ENCODE assay signal across 13 cellular contexts in the genomic region with DNA sequence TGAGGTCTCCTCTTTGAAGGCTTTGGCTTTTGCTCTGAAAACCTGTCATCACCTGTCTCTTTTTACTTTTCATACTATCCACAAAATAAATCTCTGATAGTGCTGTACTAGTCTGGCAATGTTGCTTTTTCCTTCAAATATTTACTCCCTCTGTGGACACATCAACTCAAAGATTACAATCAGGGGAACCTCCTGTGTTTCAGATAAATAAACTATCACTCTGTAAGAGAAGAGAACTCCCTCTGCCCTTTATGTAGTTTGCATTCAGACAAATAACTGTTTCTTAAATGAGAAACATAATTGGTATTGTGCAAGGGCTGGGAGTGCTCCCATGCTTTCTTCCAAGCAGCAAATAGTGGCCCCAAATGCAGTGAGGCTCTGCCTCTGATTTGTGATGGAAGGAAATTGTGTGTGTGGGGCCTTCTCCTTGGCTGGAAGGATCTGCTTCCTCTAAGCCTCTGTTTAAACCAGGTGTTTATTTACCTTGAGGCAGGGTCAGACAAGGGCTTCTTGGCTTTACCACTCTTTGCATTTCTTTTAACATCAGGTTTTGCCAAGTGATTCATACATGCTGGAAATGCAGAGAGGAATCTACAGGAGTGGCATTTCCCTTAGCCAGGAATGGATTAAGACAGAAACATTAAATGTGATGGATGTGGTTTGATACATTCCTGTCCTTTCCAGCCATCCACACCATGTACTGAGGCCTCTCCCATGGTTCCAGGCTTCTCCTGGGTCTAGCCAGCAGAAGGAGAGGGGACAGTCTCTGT.
A peak's percentile ranks its signal among the peaks of the same experiment; 100 is the strongest.
DNase-seq lines count a peak whose midpoint lies in the region; TF ChIP-seq lines count a peak whose summit lies in the region.
"Had no signal": no experiment of that assay in that cellular context is flagged by ENCODE, and none has a peak within 500 bp of the region (broad histone marks: within the 10 kb centered on the region; RNA-seq: fewer than 3 reads in every experiment).

No MANE protein-coding gene starts in this region.

- H3K27me3 Mint-ChIP-seq in Calu3 (ENCODE audit: unreplicated experiment): no peaks in the 10 kb centered on the region
- peaks cover 0 to 3% of the 10 kb centered on the region in 2 donors for H3K27me3 Mint-ChIP-seq in CD8-positive, alpha-beta memory T cell

- H3K9me3 Mint-ChIP-seq in Calu3 (ENCODE audit: low read depth, unreplicated experiment): no peaks in the 10 kb centered on the region
- no peaks in the 10 kb centered on the region for H3K9me3 Mint-ChIP-seq in CD8-positive, alpha-beta memory T cell
- H3K9me3 Mint-ChIP-seq: neural progenitor cell had no signal

- H2BK12ac ChIP-seq in mesenchymal stem cell (ENCODE audit: low read length in 2 of 2): peak overlapping the region in 1 of 2 experiments; percentile 54

- no peak overlapping the region for H4K8ac ChIP-seq in mesenchymal stem cell (ENCODE audit: low read length)

- TF ChIP-seq CTCF in BJ (IDR thresholded peaks at IDR 0.05; ENCODE audit: insufficient read depth, low read depth, low read length) (no peak), Calu3 (IDR thresholded peaks at IDR 0.05; ENCODE audit: unreplicated experiment) (no peak)

- H3K27me3 ChIP-seq in BJ (ENCODE audit: control insufficient read depth, insufficient read depth, low read length): 0 out of 2 replicates have a peak, but pooled peaks cover 2% of the 10 kb centered on the region
- peaks cover 0 to 37% of the 10 kb centered on the region in 2 experiments for H3K27me3 ChIP-seq in mesenchymal stem cell (ENCODE audit: control insufficient read depth in 1 of 2, insufficient read depth in 1 of 2, low read length in 2 of 2)
- no peaks in the 10 kb centered on the region for H3K27me3 ChIP-seq in CD8-positive, alpha-beta memory T cell (ENCODE audit: insufficient read depth, low read length, poor library complexity, severe bottlenecking)
- H3K27me3 ChIP-seq: neural progenitor cell had no signal

- peak overlapping the region; percentile 31 for H3K27ac ChIP-seq in mesenchymal stem cell (ENCODE audit: low read length, poor library complexity, severe bottlenecking)
- H3K27ac ChIP-seq in CD8-positive, alpha-beta memory T cell (ENCODE audit: low read depth, low read length): no peak overlapping the region
- H3K27ac ChIP-seq: neural progenitor cell, WERI-Rb-1 had no signal

- no peaks in the 10 kb centered on the region for H3K36me3 ChIP-seq in BJ (ENCODE audit: control insufficient read depth, insufficient read depth, low read length)
- no peaks in the 10 kb centered on the region for H3K36me3 ChIP-seq in mesenchymal stem cell (ENCODE audit: control insufficient read depth in 1 of 2, insufficient read depth in 2 of 2, low read depth in 1 of 2, low read length in 2 of 2)
- H3K36me3 ChIP-seq in CD8-positive, alpha-beta memory T cell (ENCODE audit: insufficient read depth, low read length): no peaks in the 10 kb centered on the region
- H3K36me3 ChIP-seq: neural progenitor cell, WERI-Rb-1 had no signal

- no peaks in the 10 kb centered on the region for H3K79me1 ChIP-seq in mesenchymal stem cell (replicated peaks; ENCODE audit: low read length, poor library complexity, severe bottlenecking)

- no peak overlapping the region for H3K4me2 ChIP-seq in mesenchymal stem cell (ENCODE audit: low read length, poor library complexity, severe bottlenecking)
- H3K4me2 ChIP-seq: neural progenitor cell had no signal

- H2BK120ac ChIP-seq in mesenchymal stem cell (ENCODE audit: low read depth, low read length): no peak overlapping the region

- BruUV-seq in Calu3 (replicated peaks; lab: Mats Ljungman, UMichigan): no TSS peak

- DNase-seq in BJ (ENCODE audit: low read depth) (peak; percentile 40), NCI-H226 (peak; percentile 86), dermis blood vessel endothelial cell (peak; percentile 19), mesenchymal stem cell (peak; percentile 50), Calu3 (no peak), GDM1 (lab: John Stamatoyannopoulos, UW) (no peak), RPMI8226 (no peak)
- DNase-seq in CD8-positive, alpha-beta memory T cell: no peak
- DNase-seq: activated T-cell treated with anti-CD3 and anti-CD28 coated beads, Interleukin-2, amount 50 U/mL, for 48 hours; NCI-H1417; stimulated activated CD4-positive, alpha-beta T cell treated with anti-CD3 and anti-CD28 coated beads, Interleukin-4, amount 100 ng/mL, for 24 hours; WERI-Rb-1 had no signal

- peak overlapping the region in 1 of 2 experiments; percentile 26 for H3K4ac ChIP-seq in mesenchymal stem cell (ENCODE audit: low read depth in 1 of 2, low read length in 2 of 2)

- no peak overlapping the region for H3K14ac ChIP-seq in mesenchymal stem cell (ENCODE audit: low read length in 2 of 2)

- H3K27ac Mint-ChIP-seq in Calu3 (ENCODE audit: unreplicated experiment): no peak overlapping the region
- H3K27ac Mint-ChIP-seq in CD8-positive, alpha-beta memory T cell: no peak overlapping the region
- H3K27ac Mint-ChIP-seq: neural progenitor cell had no signal

- H2AK5ac ChIP-seq in mesenchymal stem cell (ENCODE audit: low read length, severe bottlenecking): no peak overlapping the region

- no peak overlapping the region for H4K91ac ChIP-seq in mesenchymal stem cell (ENCODE audit: low read length)

- no peak overlapping the region for H2BK5ac ChIP-seq in mesenchymal stem cell (ENCODE audit: low read depth, low read length, poor library complexity, severe bottlenecking)

- no peak overlapping the region for H3K4me3 ChIP-seq in BJ (ENCODE audit: low read depth, low read length)
- no peak overlapping the region for H3K4me3 ChIP-seq in mesenchymal stem cell (ENCODE audit: insufficient read depth in 1 of 2, low read depth in 1 of 2, low read length in 2 of 2)
- H3K4me3 ChIP-seq in CD8-positive, alpha-beta memory T cell (ENCODE audit: low read length): no peak overlapping the region
- H3K4me3 ChIP-seq: neural progenitor cell had no signal

- intact Hi-C loops in Calu3 (cut with micrococcal nuclease; ENCODE audit: unreplicated experiment): no loop called here

- no peak overlapping the region for H3K9ac ChIP-seq in mesenchymal stem cell (ENCODE audit: low read length)
- H3K9ac ChIP-seq: neural progenitor cell had no signal

- H3K4me1 Mint-ChIP-seq in Calu3 (ENCODE audit: low read depth, unreplicated experiment): peaks cover 10% of the 10 kb centered on the region
- H3K4me1 Mint-ChIP-seq in CD8-positive, alpha-beta memory T cell: no peaks in the 10 kb centered on the region

- no peak overlapping the region for H2BK15ac ChIP-seq in mesenchymal stem cell (ENCODE audit: low read depth, poor library complexity, severe bottlenecking)

- H3K4me1 ChIP-seq in mesenchymal stem cell (ENCODE audit: control insufficient read depth, insufficient read depth, low read depth, low read length): peaks cover 2% of the 10 kb centered on the region
- no peaks in the 10 kb centered on the region for H3K4me1 ChIP-seq in CD8-positive, alpha-beta memory T cell (ENCODE audit: insufficient read depth, low read length)
- H3K4me1 ChIP-seq: neural progenitor cell had no signal

- no peak overlapping the region for H3K23ac ChIP-seq in mesenchymal stem cell (ENCODE audit: low read length in 2 of 2)

- H3K9me3 ChIP-seq in mesenchymal stem cell (ENCODE audit: control insufficient read depth, low read length): no peaks in the 10 kb centered on the region
- H3K9me3 ChIP-seq in CD8-positive, alpha-beta memory T cell (ENCODE audit: low read length): no peaks in the 10 kb centered on the region

- H3K36me3 Mint-ChIP-seq in Calu3 (ENCODE audit: insufficient read depth, unreplicated experiment): no peaks in the 10 kb centered on the region
- H3K36me3 Mint-ChIP-seq in CD8-positive, alpha-beta memory T cell: no peaks in the 10 kb centered on the region
- H3K36me3 Mint-ChIP-seq: neural progenitor cell had no signal

- no peak overlapping the region for H3K4me3 Mint-ChIP-seq in Calu3 (ENCODE audit: low read depth, unreplicated experiment)
- no peak overlapping the region for H3K4me3 Mint-ChIP-seq in CD8-positive, alpha-beta memory T cell
- H3K4me3 Mint-ChIP-seq: neural progenitor cell had no signal

- CTCF ChIA-PET in BJ (lab: Yijun Ruan, JAX) (interaction anchor here (1.0 kb wide), 1 partner anchor 15 kb away, joined by 4 read pairs; no protein-coding TSS in a partner anchor), Calu3 (lab: Charles Lee) (no interaction called here)
- CTCF ChIA-PET in CD8-positive, alpha-beta memory T cell (lab: Charles Lee): no interaction called here

- peak overlapping the region in 1 of 2 experiments; percentile 48 for H3K18ac ChIP-seq in mesenchymal stem cell (ENCODE audit: low read depth in 1 of 2, low read length in 2 of 2)

- no peak overlapping the region for H2AFZ ChIP-seq in mesenchymal stem cell (ENCODE audit: low read depth, low read length)
- H2AFZ ChIP-seq: neural progenitor cell had no signal

- POLR2A ChIA-PET in BJ (lab: Charles Lee): no interaction called here
- POLR2A ChIA-PET in CD8-positive, alpha-beta memory T cell (lab: Charles Lee): no interaction called here

Comparison
In these comparisons a context has a peak if more than half of its experiments do, and no peak if none do; other contexts are left out.
1. DNase-seq: peak in BJ (single experiment), NCI-H226 (single experiment), dermis blood vessel endothelial cell (single experiment) and mesenchymal stem cell (single experiment); none in Calu3 (single experiment), GDM1 (single experiment), CD8-positive, alpha-beta memory T cell (0 of 5) and RPMI8226 (single experiment).